Comparison of ENCODE assay signal across 22 cellular contexts in genomic region chr14:22252591-22253178, GRCh38.
DNase-seq lines count a peak whose midpoint lies in the region; ATAC-seq and TF ChIP-seq lines count a peak whose summit lies in the region.
"Had no signal": no experiment of that assay in that cellular context is flagged by ENCODE, and none has a peak within 500 bp of the region (broad histone marks: within the 10 kb centered on the region; RNA-seq: fewer than 3 reads in every experiment).

No MANE protein-coding gene starts in this region.

- no peaks in the 10 kb centered on the region for H3K4me1 ChIP-seq in adrenal gland (replicated peaks in 1 of 2)
- no peaks in the 10 kb centered on the region for H3K4me1 ChIP-seq in right cardiac atrium (ENCODE audit: control insufficient read depth, insufficient read depth, low read length)
- no peaks in the 10 kb centered on the region for H3K4me1 ChIP-seq in gastrocnemius medialis
- H3K4me1 ChIP-seq in Karpas-422 (ENCODE audit: low read length) = no peaks in the 10 kb centered on the region
- H3K4me1 ChIP-seq: esophagus squamous epithelium, Peyer's patch had no signal

- WGBS in adrenal gland, 4 donors = 29 to 31% (median 31%) methylated on average over 7 of the region's 7 CpGs
- WGBS in right cardiac atrium = 35% methylated on average over 7 of the region's 7 CpGs

- in situ Hi-C loops in gastrocnemius medialis (cut with MboI; ENCODE audit: low sequenced_read_pairs in 4 of 4) = no loop called here

- H3K27me3 ChIP-seq in adrenal gland (no peaks in the 10 kb centered on the region), right cardiac atrium (ENCODE audit: control insufficient read depth, insufficient read depth) (no peaks in the 10 kb centered on the region), gastrocnemius medialis (no peaks in the 10 kb centered on the region), Karpas-422 (ENCODE audit: low read length) (0 out of 2 replicates have a peak, but pooled peaks cover 4% of the 10 kb centered on the region)
- H3K27me3 ChIP-seq: esophagus squamous epithelium, MG63, Peyer's patch had no signal

- no peak for TF ChIP-seq POLR2A in adrenal gland (IDR thresholded peaks at IDR 0.05)
- no peak for TF ChIP-seq POLR2A in gastrocnemius medialis (IDR thresholded peaks at IDR 0.05)

- H3K4me2 ChIP-seq in Karpas-422 (ENCODE audit: low read depth, low read length, poor library complexity, severe bottlenecking) = no peak overlapping the region

- H3K27ac ChIP-seq in adrenal gland = no peak overlapping the region
- H3K27ac ChIP-seq in right cardiac atrium (ENCODE audit: low read length) = no peak overlapping the region
- no peak overlapping the region for H3K27ac ChIP-seq in gastrocnemius medialis
- H3K27ac ChIP-seq in Karpas-422 (ENCODE audit: low read length) = no peak overlapping the region
- H3K27ac ChIP-seq: esophagus squamous epithelium, HL-60, Peyer's patch had no signal

- DNase-seq in MV-4-11 (lab: John Stamatoyannopoulos, UW) (peak; percentile 27), adrenal gland (peak in 4 of 7 donors; percentile 7 to 37 (median 24)), right cardiac atrium (no peak), gastrocnemius medialis (no peak), Karpas-422 (no peak)
- DNase-seq: activated CD8-positive, alpha-beta T cell treated with anti-CD3 and anti-CD28 coated beads, Interleukin-2, amount 10 ng/mL, durations not matched to agents 7 days and 5 days; activated naive CD4-positive, alpha-beta T cell; activated T-cell treated with anti-CD3 and anti-CD28 coated beads, Interleukin-2, amount 50 U/mL, for 1 hour; CD4-positive, CD25-positive, alpha-beta regulatory T cell; DMS 273 treated with DMSO at 0.1 percent for 48 hours; effector memory CD4-positive, alpha-beta T cell; esophagus squamous epithelium; MG63; NCI-H187; NCI-H345; Peyer's patch; retina had no signal

- ATAC-seq in right cardiac atrium (peak; percentile 68 to 86), gastrocnemius medialis (peak; percentile 54 to 58), GM18909 (IDR thresholded peaks at IDR 0.05; ENCODE audit: poor library complexity, unreplicated experiment) (no peak), GM18519 (IDR thresholded peaks at IDR 0.05; ENCODE audit: low FRiP score, unreplicated experiment) (no peak)
- ATAC-seq: activated CD4-positive, CD25-positive, alpha-beta regulatory T cell treated with anti-CD3 and anti-CD28 coated beads, Interleukin-2, amount 50 U/mL, for 24 hours; activated CD8-positive, alpha-beta T cell treated with anti-CD3 and anti-CD28 coated beads, Interleukin-2, amount 10 ng/mL, durations not matched to agents 7 days and 5 days; left lobe of liver had no signal

- H3K79me2 ChIP-seq in Karpas-422 (ENCODE audit: low read length) = no peaks in the 10 kb centered on the region

- H3K36me3 ChIP-seq in adrenal gland (replicated peaks in 1 of 2) (no peaks in the 10 kb centered on the region), gastrocnemius medialis (no peaks in the 10 kb centered on the region), Karpas-422 (ENCODE audit: insufficient read depth, low read length) (no peaks in the 10 kb centered on the region)
- H3K36me3 ChIP-seq: esophagus squamous epithelium, MG63, Peyer's patch had no signal

- no peaks in the 10 kb centered on the region for H3K9me2 ChIP-seq in Karpas-422 (replicated peaks; ENCODE audit: insufficient read depth, low read length)

- intact Hi-C loops in adrenal gland (cut with DNase I) = no loop called here
- intact Hi-C loops in right cardiac atrium (cut with DNase I) = no loop called here
- intact Hi-C loops in gastrocnemius medialis (cut with DNase I; ENCODE audit: low total_unique reads) = no loop called here

- H4K20me1 ChIP-seq in Karpas-422 (ENCODE audit: insufficient read depth, low read depth, low read length) = no peaks in the 10 kb centered on the region

- no peak overlapping the region for H3K9ac ChIP-seq in Karpas-422 (ENCODE audit: low read length)

- no peak overlapping the region for H3K4me3 ChIP-seq in adrenal gland
- no peak overlapping the region for H3K4me3 ChIP-seq in right cardiac atrium (ENCODE audit: low read length)
- no peak overlapping the region for H3K4me3 ChIP-seq in gastrocnemius medialis
- H3K4me3 ChIP-seq in Karpas-422 (ENCODE audit: low read length) = no peak overlapping the region
- H3K4me3 ChIP-seq: esophagus squamous epithelium, MG63, Peyer's patch had no signal

- H2AFZ ChIP-seq in Karpas-422 (ENCODE audit: low read length) = no peak overlapping the region

- TF ChIP-seq CTCF in adrenal gland (IDR thresholded peaks at IDR 0.05) (no peak), gastrocnemius medialis (IDR thresholded peaks at IDR 0.05 in 4 of 5, conservative IDR thresholded peaks at IDR 0.05 in 1 of 5) (no peak)

- H3K9me3 ChIP-seq in adrenal gland (replicated peaks in 1 of 3) = no peaks in the 10 kb centered on the region
- no peaks in the 10 kb centered on the region for H3K9me3 ChIP-seq in right cardiac atrium (ENCODE audit: control insufficient read depth, low read length)
- H3K9me3 ChIP-seq in gastrocnemius medialis = no peaks in the 10 kb centered on the region
- H3K9me3 ChIP-seq in Karpas-422 (ENCODE audit: low read length) = no peaks in the 10 kb centered on the region
- H3K9me3 ChIP-seq: esophagus squamous epithelium, MG63, Peyer's patch had no signal

Comparison
In these comparisons a context has a peak if more than half of its experiments do, and no peak if none do; other contexts are left out.
1. DNase-seq: peak in MV-4-11 (single experiment) and adrenal gland (4 of 7); none in right cardiac atrium (0 of 3), gastrocnemius medialis (0 of 2) and Karpas-422 (single experiment).
2. ATAC-seq: peak in right cardiac atrium (2 of 2) and gastrocnemius medialis (2 of 2); none in GM18909 (single experiment) and GM18519 (single experiment).